8 cellular contexts compared by ENCODE assay signal in the genomic region with DNA sequence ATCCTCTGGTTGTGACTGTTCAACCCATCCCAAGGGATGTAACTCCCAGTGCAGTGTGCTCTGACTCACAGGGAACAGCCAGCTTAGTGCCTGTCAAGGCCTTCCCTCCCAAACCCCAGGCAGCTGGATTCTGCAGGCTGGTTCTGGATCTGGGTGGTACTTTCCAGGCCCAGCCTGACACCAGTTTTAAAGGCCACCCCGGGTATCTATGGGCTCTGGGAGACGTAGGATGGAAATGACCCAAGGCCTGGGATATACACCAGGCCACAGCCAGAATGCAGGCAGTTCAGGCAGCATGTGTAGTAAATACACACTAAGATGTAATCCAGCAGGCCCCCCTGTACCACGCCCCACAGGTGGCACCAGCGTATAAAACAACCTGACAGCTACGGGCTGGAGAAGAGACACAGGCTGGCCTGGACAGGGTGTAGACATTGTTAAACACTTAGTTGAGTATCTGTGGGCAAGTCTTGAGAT.
A peak's percentile ranks its signal among the peaks of the same experiment; 100 is the strongest.
DNase-seq lines count a peak whose midpoint lies in the region; ATAC-seq and TF ChIP-seq lines count a peak whose summit lies in the region.

No MANE protein-coding gene starts in this region.

- WGBS in stomach, 5 donors: 64 to 81% (median 70%) methylated on average over 5 of the region's 5 CpGs

- no peak overlapping the region; the same call in 1 of the 2 replicates for H3K4me3 ChIP-seq in AG04450 (ENCODE audit: low read depth, low read length)
- H3K4me3 ChIP-seq in stomach: no peak overlapping the region

- TF ChIP-seq POLR2A in stomach (IDR thresholded peaks at IDR 0.05): no peak

- peaks cover 0 to 24% (median 14%) of the 10 kb centered on the region in 4 donors for H3K4me1 ChIP-seq in stomach

- TF ChIP-seq EP300 in stomach (IDR thresholded peaks at IDR 0.05): no peak

- no peak for DNase-seq in AG04450 (ENCODE audit: low read depth, low spot score)
- DNase-seq in activated CD4-positive, alpha-beta T cell treated with anti-CD3 and anti-CD28 coated beads, Interleukin-2, amount 10 ng/mL, durations not matched to agents 7 days and 5 days: no peak
- DNase-seq in fibroblast of gingiva (ENCODE audit: low read depth): peak; percentile 30
- no peak for DNase-seq in stomach
- DNase-seq in nephron progenitor cell: no peak
- DNase-seq in NCI-H69 (lab: John Stamatoyannopoulos, UW): no peak

- H3K36me3 ChIP-seq in stomach: no peaks in the 10 kb centered on the region

- POLR2A ChIA-PET in AG04450 (lab: Yijun Ruan, JAX): no interaction called here
- POLR2A ChIA-PET in activated CD4-positive, alpha-beta T cell treated with anti-CD3 and anti-CD28 coated beads, Interleukin-2, amount 10 ng/mL, durations not matched to agents 7 days and 5 days (lab: Charles Lee): interaction anchor here (1.4 kb wide), 1 partner anchor 321 kb away, joined by 6 read pairs; the partner anchor contains the start of gene PAICS

- H3K27ac Mint-ChIP-seq in activated CD4-positive, alpha-beta T cell treated with anti-CD3 and anti-CD28 coated beads, Interleukin-2, amount 10 ng/mL, durations not matched to agents 7 days and 5 days: peak overlapping the region; percentile 97
- no peak overlapping the region for H3K27ac Mint-ChIP-seq in nephron progenitor cell

- H3K36me3 Mint-ChIP-seq in activated CD4-positive, alpha-beta T cell treated with anti-CD3 and anti-CD28 coated beads, Interleukin-2, amount 10 ng/mL, durations not matched to agents 7 days and 5 days (ENCODE audit: low read depth): peaks cover 4% of the 10 kb centered on the region
- H3K36me3 Mint-ChIP-seq in nephron progenitor cell (ENCODE audit: low read depth): no peaks in the 10 kb centered on the region

- no peaks in the 10 kb centered on the region for H3K27me3 Mint-ChIP-seq in activated CD4-positive, alpha-beta T cell treated with anti-CD3 and anti-CD28 coated beads, Interleukin-2, amount 10 ng/mL, durations not matched to agents 7 days and 5 days
- H3K27me3 Mint-ChIP-seq in nephron progenitor cell (ENCODE audit: low read depth, poor library complexity): peaks cover 6% of the 10 kb centered on the region

- H3K27me3 ChIP-seq in AG04450 (ENCODE audit: control insufficient read depth, insufficient read depth, low read length) (no peaks in the 10 kb centered on the region), stomach (no peaks in the 10 kb centered on the region)

- H3K27ac ChIP-seq in AG04450 (ENCODE audit: low read depth, low read length): peak overlapping the region; percentile 80
- H3K27ac ChIP-seq in stomach: peak overlapping the region in 4 of 5 donors; percentile 21 to 81 (median 74)

- no peaks in the 10 kb centered on the region for H3K9me3 ChIP-seq in AG04450 (ENCODE audit: control insufficient read depth, insufficient read depth, low read length)
- no peaks in the 10 kb centered on the region for H3K9me3 ChIP-seq in stomach

- H3K4me3 Mint-ChIP-seq in activated CD4-positive, alpha-beta T cell treated with anti-CD3 and anti-CD28 coated beads, Interleukin-2, amount 10 ng/mL, durations not matched to agents 7 days and 5 days: peak overlapping the region; percentile 62
- no peak overlapping the region for H3K4me3 Mint-ChIP-seq in nephron progenitor cell

- peaks cover 57% of the 10 kb centered on the region for H3K4me1 Mint-ChIP-seq in activated CD4-positive, alpha-beta T cell treated with anti-CD3 and anti-CD28 coated beads, Interleukin-2, amount 10 ng/mL, durations not matched to agents 7 days and 5 days
- peaks cover 31% of the 10 kb centered on the region for H3K4me1 Mint-ChIP-seq in nephron progenitor cell

- ATAC-seq in GM19452 (IDR thresholded peaks at IDR 0.05; ENCODE audit: unreplicated experiment) (peak; percentile 37), HG03432 (IDR thresholded peaks at IDR 0.05; ENCODE audit: unreplicated experiment) (peak; percentile 46)

- TF ChIP-seq CTCF in AG04450 (IDR thresholded peaks at IDR 0.05; ENCODE audit: low read depth, low read length): no peak
- no peak for TF ChIP-seq CTCF in stomach (IDR thresholded peaks at IDR 0.05)
- TF ChIP-seq CTCF in nephron progenitor cell (IDR thresholded peaks at IDR 0.05): no peak

- no peaks in the 10 kb centered on the region for H3K9me3 Mint-ChIP-seq in activated CD4-positive, alpha-beta T cell treated with anti-CD3 and anti-CD28 coated beads, Interleukin-2, amount 10 ng/mL, durations not matched to agents 7 days and 5 days
- peaks cover 12% of the 10 kb centered on the region for H3K9me3 Mint-ChIP-seq in nephron progenitor cell

- CTCF ChIA-PET in AG04450 (lab: Charles Lee): no interaction called here
- CTCF ChIA-PET in activated CD4-positive, alpha-beta T cell treated with anti-CD3 and anti-CD28 coated beads, Interleukin-2, amount 10 ng/mL, durations not matched to agents 7 days and 5 days (lab: Charles Lee): interaction anchor here (1.0 to 1.3 kb wide), 4 partner anchors 14 to 84 kb away, joined by 3 to 6 read pairs (median 4); no protein-coding TSS in a partner anchor

- intact Hi-C loops in stomach (cut with DNase I; ENCODE audit: low total_unique reads): no loop called here
